ENCODE assay signal across 1 cellular context in genomic region chr16:28139530-28139929, GRCh38.
TF ChIP-seq lines count a peak whose summit lies in the region.

No MANE protein-coding gene starts in this region.

TF ChIP-seq in HCT116, 20 proteins besides CTCF, POLR2A, EP300 and RAD21:
- TF ChIP-seq REST (IDR thresholded peaks at IDR 0.05; ENCODE audit: low read depth) = no peak
- TF ChIP-seq MAX (IDR thresholded peaks at IDR 0.05) = no peak
- no peak for TF ChIP-seq TCF7L2 (IDR thresholded peaks at IDR 0.05; ENCODE audit: borderline replicate concordance, extremely low read depth, insufficient read depth, insufficient read length)
- no peak for TF ChIP-seq ATF3 (IDR thresholded peaks at IDR 0.05)
- TF ChIP-seq ELF1 (IDR thresholded peaks at IDR 0.05; ENCODE audit: borderline replicate concordance, low read depth) = no peak
- no peak for TF ChIP-seq CBX3 (IDR thresholded peaks at IDR 0.05; ENCODE audit: low read depth)
- TF ChIP-seq SRF (IDR thresholded peaks at IDR 0.05; ENCODE audit: low read depth) = no peak
- no peak for TF ChIP-seq CEBPB (IDR thresholded peaks at IDR 0.05; ENCODE audit: low read depth)
- no peak for TF ChIP-seq EZH2phosphoT487 (IDR thresholded peaks at IDR 0.05; ENCODE audit: borderline replicate concordance)
- TF ChIP-seq SIN3A (IDR thresholded peaks at IDR 0.05; ENCODE audit: low read depth) = no peak
- no peak for TF ChIP-seq YY1 (IDR thresholded peaks at IDR 0.05; ENCODE audit: extremely low read depth, insufficient replicate concordance, low read depth, low read length)
- TF ChIP-seq FOSL1 (IDR thresholded peaks at IDR 0.05; ENCODE audit: low read depth) = no peak
- TF ChIP-seq JUND (IDR thresholded peaks at IDR 0.05) = no peak
- no peak for TF ChIP-seq ZFX (IDR thresholded peaks at IDR 0.05)
- TF ChIP-seq EZH2 (IDR thresholded peaks at IDR 0.05) = no peak
- TF ChIP-seq ZBTB33 (IDR thresholded peaks at IDR 0.05; ENCODE audit: extremely low read depth, insufficient replicate concordance, low read length) = no peak
